In the genomic region with DNA sequence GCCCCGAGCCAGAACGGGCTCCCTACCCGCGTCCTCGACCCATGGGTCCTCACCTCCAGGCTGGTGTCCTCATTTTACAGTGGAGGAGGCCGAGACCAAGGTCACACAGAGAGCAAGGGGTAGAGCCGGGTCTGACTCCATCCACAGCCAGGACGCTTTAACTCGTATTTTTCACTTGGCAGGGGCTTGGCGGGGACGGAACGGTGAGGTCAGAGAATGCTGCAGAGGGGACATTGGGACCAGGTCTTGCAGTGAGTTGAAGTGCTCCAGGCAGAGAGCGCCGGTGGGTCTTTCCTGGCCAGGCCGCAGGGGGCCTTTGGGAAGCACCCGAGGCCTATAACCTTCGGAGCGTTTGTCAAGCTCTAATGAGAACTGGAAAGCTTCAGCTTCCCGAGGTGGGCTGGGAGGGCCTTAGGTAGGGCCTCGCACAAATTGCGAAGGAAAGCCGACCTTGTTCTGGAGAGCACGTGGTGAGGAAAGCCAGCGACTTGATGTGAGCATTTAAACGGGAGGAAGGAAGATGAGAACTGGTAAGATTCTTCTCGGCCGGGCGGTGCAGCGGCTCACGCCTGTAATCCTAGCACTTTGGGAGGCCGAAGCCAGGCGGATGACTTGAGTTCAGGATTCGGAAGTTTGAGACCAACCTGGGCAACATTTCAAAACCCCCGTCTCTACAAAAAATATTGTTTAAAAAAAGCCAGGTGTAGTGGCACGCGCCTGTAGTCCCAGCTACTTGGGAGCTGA, we compare ENCODE assay signal across 9 cellular contexts. TPM values are rescaled to one million over a fixed set of nuclear protein-coding genes. Genes with fewer than 3 reads are reported as not detected.
A peak's percentile ranks its signal among the peaks of the same experiment; 100 is the strongest.
DNase-seq lines count a peak whose midpoint lies in the region; ATAC-seq and TF ChIP-seq lines count a peak whose summit lies in the region.
"Had no signal": no experiment of that assay in that cellular context is flagged by ENCODE, and none has a peak within 500 bp of the region (broad histone marks: within the 10 kb centered on the region; RNA-seq: fewer than 3 reads in every experiment).

No MANE protein-coding gene starts in this region.

- H3K27me3 Mint-ChIP-seq in Calu3 (ENCODE audit: unreplicated experiment) (no peaks in the 10 kb centered on the region), natural killer cell (ENCODE audit: low read depth in 2 of 2) (no peaks in the 10 kb centered on the region)
- H3K27me3 Mint-ChIP-seq in effector memory CD8-positive, alpha-beta T cell: no peaks in the 10 kb centered on the region

- H3K4me1 Mint-ChIP-seq in Calu3 (ENCODE audit: low read depth, unreplicated experiment) (peaks cover 21% of the 10 kb centered on the region), natural killer cell (peaks cover 26 to 39% of the 10 kb centered on the region in 2 donors)
- peaks cover 31% of the 10 kb centered on the region in 2 donors for H3K4me1 Mint-ChIP-seq in effector memory CD8-positive, alpha-beta T cell (ENCODE audit: low read depth in 2 of 2)

- H3K4me3 ChIP-seq in OCI-LY3 (ENCODE audit: low read length): peak overlapping the region; percentile 99

- peaks cover 54% of the 10 kb centered on the region for H3K79me2 ChIP-seq in OCI-LY3 (ENCODE audit: low read length)

- peak overlapping the region; percentile 88 for H3K4me2 ChIP-seq in OCI-LY3 (ENCODE audit: low read length)

- TF ChIP-seq CTCF in Calu3 (IDR thresholded peaks at IDR 0.05; ENCODE audit: unreplicated experiment) (no peak), OCI-LY3 (IDR thresholded peaks at IDR 0.05; ENCODE audit: low read depth, low read length) (no peak), natural killer cell (IDR thresholded peaks at IDR 0.05) (no peak), omental fat pad (IDR thresholded peaks at IDR 0.05) (no peak)

- H3K36me3 ChIP-seq in OCI-LY3 (replicated peaks; ENCODE audit: low read depth, low read length): no peaks in the 10 kb centered on the region

- H2AFZ ChIP-seq in OCI-LY3 (ENCODE audit: low read depth, low read length): peak overlapping the region; percentile 76; the same call in 1 of the 2 replicates

- no peak for ATAC-seq in effector memory CD8-positive, alpha-beta T cell (replicated peaks)
- no peak for ATAC-seq in natural killer cell
- no peak for ATAC-seq in omental fat pad (ENCODE audit: low FRiP score)

- H3K4me3 Mint-ChIP-seq in Calu3 (ENCODE audit: low read depth, unreplicated experiment) (peak overlapping the region; percentile 96), natural killer cell (peak overlapping the region; percentile 81)
- H3K4me3 Mint-ChIP-seq in effector memory CD8-positive, alpha-beta T cell: peak overlapping the region; percentile 79 to 91

- H3K36me3 Mint-ChIP-seq in Calu3 (ENCODE audit: insufficient read depth, unreplicated experiment): peaks cover 44% of the 10 kb centered on the region
- peaks cover 28% of the 10 kb centered on the region for H3K36me3 Mint-ChIP-seq in effector memory CD8-positive, alpha-beta T cell (ENCODE audit: insufficient read depth)
- no peaks in the 10 kb centered on the region for H3K36me3 Mint-ChIP-seq in natural killer cell

- intact Hi-C loops in Calu3 (cut with micrococcal nuclease; ENCODE audit: unreplicated experiment) (no loop called here), natural killer cell (cut with micrococcal nuclease) (no loop called here)

- H3K27ac Mint-ChIP-seq in Calu3 (ENCODE audit: unreplicated experiment): peak overlapping the region; percentile 63
- H3K27ac Mint-ChIP-seq in effector memory CD8-positive, alpha-beta T cell: peak overlapping the region; percentile 67 to 80
- peak overlapping the region; percentile 53 to 81 for H3K27ac Mint-ChIP-seq in natural killer cell

- peak overlapping the region; percentile 93 for H3K9ac ChIP-seq in OCI-LY3 (ENCODE audit: low read length)

- H3K27ac ChIP-seq in OCI-LY3 (ENCODE audit: low read length): peak overlapping the region; percentile 57

- H3K9me3 ChIP-seq in OCI-LY3 (ENCODE audit: insufficient read depth, low read length): no peaks in the 10 kb centered on the region

- H3K9me3 Mint-ChIP-seq in Calu3 (ENCODE audit: low read depth, unreplicated experiment): no peaks in the 10 kb centered on the region
- H3K9me3 Mint-ChIP-seq in effector memory CD8-positive, alpha-beta T cell: no peaks in the 10 kb centered on the region
- no peaks in the 10 kb centered on the region for H3K9me3 Mint-ChIP-seq in natural killer cell

- DNase-seq in Calu3 (no peak), natural killer cell (no peak), GDM1 (lab: John Stamatoyannopoulos, UW) (no peak), OCI-M2 (lab: John Stamatoyannopoulos, UW; ENCODE audit: unreplicated experiment) (no peak), NCI-H2081 (lab: John Stamatoyannopoulos, UW) (no peak), omental fat pad (ENCODE audit: low spot score) (no peak)
- DNase-seq in effector memory CD8-positive, alpha-beta T cell: no peak

- H3K4me1 ChIP-seq in OCI-LY3 (ENCODE audit: low read length): peaks cover 16% of the 10 kb centered on the region

- CTCF ChIA-PET in Calu3 (lab: Charles Lee): no interaction called here

- peaks cover 33% of the 10 kb centered on the region for H4K20me1 ChIP-seq in OCI-LY3 (ENCODE audit: insufficient read depth, low read length)

- BruUV-seq in Calu3 (replicated peaks; lab: Mats Ljungman, UMichigan): TSS peak; percentile 65

- H3K27me3 ChIP-seq in OCI-LY3 (ENCODE audit: low read depth, low read length): no peaks in the 10 kb centered on the region

RNA-seq across cellular contexts. Expression of a gene that starts 0.9 kb away (rescaled TPM):
- total RNA-seq in Calu3 (2022) (103 and 113 TPM in 2 replicates), natural killer cell (10 to 100 TPM; 34.6 to 43.5 (median 42.1) TPM), omental fat pad (100 to 1,000 TPM in 2 of 4 donors, 10 to 100 TPM in 2; 39.2 to 167 (median 95.0) TPM)

RNA-seq across cellular contexts. Expression of a gene that starts 37.0 kb away (rescaled TPM):
- 0.15 TPM in 1 of 2 replicates, not detected in the other for total RNA-seq in Calu3 (2022)
- not detected for total RNA-seq in natural killer cell
- total RNA-seq in omental fat pad: not detected
- total RNA-seq: HT1080 had no signal
